Comparison of ENCODE assay signal across 22 cellular contexts in genomic region chr15:100056411-100057072, GRCh38.
"Had no signal": no experiment of that assay in that cellular context is flagged by ENCODE, and none has a peak within 500 bp of the region (broad histone marks: within the 10 kb centered on the region; RNA-seq: fewer than 3 reads in every experiment).

No MANE protein-coding gene starts in this region.

- H3K4me1 ChIP-seq: SJCRH30 had no signal

- H3K27ac ChIP-seq: HL-60, SJCRH30 had no signal

- H3K4me3 ChIP-seq: SJCRH30 had no signal

- DNase-seq: KBM-7, MV-4-11, NCI-H1048, NCI-H1105 treated with DMSO at 0.1 percent for 48 hours, NCI-H1417 treated with DMSO at 0.1 percent for 48 hours, NCI-H146, NCI-H1694 treated with DMSO at 0.1 percent for 48 hours, NCI-H1930, NCI-H2081, NCI-H2107, NCI-H226, NCI-H446, NCI-H510A, NCI-H524 treated with DMSO at 0.1 percent for 48 hours, NCI-H69, NCI-H774, RPMI8226, SHP77 treated with DMSO at 0.1 percent for 48 hours, SJCRH30 had no signal

- H3K36me3 ChIP-seq: SJCRH30 had no signal

- ATAC-seq: Right ventricle myocardium inferior, SK-N-SH treated with all-trans-retinoic acid at 6 μM for 48 hours had no signal

- H3K9me3 ChIP-seq: SJCRH30 had no signal
